32 cellular contexts compared by ENCODE assay signal in the genomic region with DNA sequence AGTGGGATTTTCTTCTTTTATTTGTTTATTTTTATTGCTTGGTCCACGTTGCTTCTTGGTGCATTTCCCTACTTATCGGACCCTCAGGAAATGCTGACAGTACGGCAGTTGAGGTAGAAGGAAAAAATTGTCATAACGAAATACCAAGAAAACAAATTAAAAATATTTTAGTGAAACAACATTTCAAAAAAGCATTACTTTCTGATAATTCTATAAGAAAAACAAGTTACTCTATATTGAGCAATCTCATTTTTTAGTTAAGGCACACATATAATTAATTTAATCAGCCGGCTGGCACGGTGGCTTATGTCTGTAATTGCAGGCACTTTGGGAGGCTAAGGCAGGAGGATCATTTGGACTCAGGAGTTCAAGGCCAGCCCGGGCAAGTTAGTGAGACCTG.
DNase-seq lines count a peak whose midpoint lies in the region; ATAC-seq, FAIRE-seq and TF ChIP-seq lines count a peak whose summit lies in the region.
"Had no signal": no experiment of that assay in that cellular context is flagged by ENCODE, and none has a peak within 500 bp of the region (broad histone marks: within the 10 kb centered on the region; RNA-seq: fewer than 3 reads in every experiment).

No MANE protein-coding gene starts in this region.

- TF ChIP-seq CTCF in A549 (IDR thresholded peaks at IDR 0.05) (no peak), Loucy (conservative IDR thresholded peaks at IDR 0.05; ENCODE audit: low read length) (peak; percentile 16; the same call in 1 of the 2 replicates), uterus (IDR thresholded peaks at IDR 0.05) (no peak)

- no peak for TF ChIP-seq RAD21 in A549 (conservative IDR thresholded peaks at IDR 0.05 in 1 of 2, IDR thresholded peaks at IDR 0.05 in 1 of 2)

- ATAC-seq in A549 (no peak), right cardiac atrium (no peak)
- ATAC-seq: CD8-positive, alpha-beta T cell had no signal

- H3K9me3 ChIP-seq in A549 = no peaks in the 10 kb centered on the region
- no peaks in the 10 kb centered on the region for H3K9me3 ChIP-seq in Loucy (ENCODE audit: insufficient read depth, low read depth, low read length)
- H3K9me3 ChIP-seq in uterus = no peaks in the 10 kb centered on the region
- no peaks in the 10 kb centered on the region for H3K9me3 ChIP-seq in right cardiac atrium (ENCODE audit: control insufficient read depth, low read length)
- H3K9me3 ChIP-seq: BE2C, BLaER1, Caco-2 had no signal

- no peak for FAIRE-seq in A549 (lab: Jason Lieb, UNC)
- FAIRE-seq: A204.1, D721Med had no signal

- H3K4me1 ChIP-seq in A549 (no peaks in the 10 kb centered on the region), Loucy (ENCODE audit: insufficient read depth, low read length, poor library complexity, severe bottlenecking) (peaks cover 24% of the 10 kb centered on the region), uterus (peaks cover 0 to 5% of the 10 kb centered on the region in 2 donors), right cardiac atrium (ENCODE audit: control insufficient read depth, insufficient read depth, low read length) (no peaks in the 10 kb centered on the region)
- H3K4me1 ChIP-seq: BE2C; BLaER1; BLaER1 treated with 17β-estradiol and CSF1 and Interleukin-3, amounts not matched to agents 10 nM and 100 nM; Caco-2 had no signal

- no peaks in the 10 kb centered on the region for H4K20me1 ChIP-seq in Loucy (ENCODE audit: insufficient read depth, low read length, poor library complexity, severe bottlenecking)
- H4K20me1 ChIP-seq: BLaER1; BLaER1 treated with 17β-estradiol and CSF1 and Interleukin-3, amounts not matched to agents 10 nM and 100 nM had no signal

- H2AFZ ChIP-seq in Loucy (ENCODE audit: low read length) = no peak overlapping the region

- no peaks in the 10 kb centered on the region for H3K9me2 ChIP-seq in Loucy (replicated peaks; ENCODE audit: low read depth, low read length)

- H3K4me2 ChIP-seq in A549 (no peak overlapping the region), Loucy (ENCODE audit: low read depth, low read length, poor library complexity, severe bottlenecking) (no peak overlapping the region)
- H3K4me2 ChIP-seq: BLaER1; BLaER1 treated with 17β-estradiol and CSF1 and Interleukin-3, amounts not matched to agents 10 nM and 100 nM had no signal

- DNase-seq in A549 (ENCODE audit: low read depth in 1 of 2, low spot score in 1 of 2) (no peak), uterus (no peak), right cardiac atrium (no peak), NCI-H446 (lab: John Stamatoyannopoulos, UW) (no peak)
- no peak for DNase-seq in stimulated activated CD8-positive, alpha-beta memory T cell treated with anti-CD3 and anti-CD28 coated beads, Interleukin-4, amount 100 ng/mL, for 48 hours
- DNase-seq: 8988T; ACHN; AML-193; BE2C; C1 segment of cervical spinal cord; Caco-2; Calu3; CD4-positive, alpha-beta memory T cell; CD4-positive, alpha-beta T cell; CD4-positive, CD25-positive, alpha-beta regulatory T cell; CD8-positive, alpha-beta memory T cell; CD8-positive, alpha-beta T cell; COR-L47; DMS 273 treated with DMSO at 0.1 percent for 48 hours; DMS153; DMS53; DMS79; DMS79 treated with DMSO at 0.1 percent for 48 hours; DND-41; EL had no signal

- no peaks in the 10 kb centered on the region for H3K79me2 ChIP-seq in Loucy (ENCODE audit: insufficient read depth, low read length)

- no peaks in the 10 kb centered on the region for H3K36me3 ChIP-seq in Loucy (ENCODE audit: insufficient read depth, low read length)
- H3K36me3 ChIP-seq in uterus = no peaks in the 10 kb centered on the region
- H3K36me3 ChIP-seq: BE2C; BLaER1; BLaER1 treated with 17β-estradiol and CSF1 and Interleukin-3, amounts not matched to agents 10 nM and 100 nM had no signal

- TF ChIP-seq EP300 in A549 (IDR thresholded peaks at IDR 0.05) = no peak

- POLR2A ChIA-PET in A549 (lab: Yijun Ruan, JAX) = no interaction called here

- CTCF ChIA-PET in A549 (lab: Yijun Ruan, JAX) = no interaction called here

- H3K27me3 ChIP-seq in Loucy (ENCODE audit: insufficient read depth, low read length, poor library complexity, severe bottlenecking) = no peaks in the 10 kb centered on the region
- H3K27me3 ChIP-seq in uterus = no peaks in the 10 kb centered on the region
- no peaks in the 10 kb centered on the region for H3K27me3 ChIP-seq in right cardiac atrium (ENCODE audit: control insufficient read depth, insufficient read depth)
- H3K27me3 ChIP-seq: BE2C; BLaER1; BLaER1 treated with 17β-estradiol and CSF1 and Interleukin-3, amounts not matched to agents 10 nM and 100 nM had no signal

- 3% methylated on average over 7 of the region's 7 CpGs for WGBS in A549 (ENCODE audit: missing lambda C conversion rate)
- WGBS in right cardiac atrium = 79% methylated on average over 7 of the region's 7 CpGs

- H3K9ac ChIP-seq in Loucy (ENCODE audit: low read depth, low read length, poor library complexity, severe bottlenecking) = no peak overlapping the region
- H3K9ac ChIP-seq: BLaER1; BLaER1 treated with 17β-estradiol and CSF1 and Interleukin-3, amounts not matched to agents 10 nM and 100 nM had no signal

- TF ChIP-seq POLR2A in A549 (IDR thresholded peaks at IDR 0.05; ENCODE audit: low read length) = no peak
- no peak for TF ChIP-seq POLR2A in uterus (IDR thresholded peaks at IDR 0.05)

- no peaks in the 10 kb centered on the region for H3F3A ChIP-seq in Loucy (ENCODE audit: low read depth)

- H3K4me3 ChIP-seq in A549 (no peak overlapping the region), Loucy (ENCODE audit: low read length, poor library complexity, severe bottlenecking) (no peak overlapping the region), uterus (no peak overlapping the region), right cardiac atrium (ENCODE audit: low read length) (no peak overlapping the region)
- H3K4me3 ChIP-seq: BLaER1; BLaER1 treated with 17β-estradiol and CSF1 and Interleukin-3, amounts not matched to agents 10 nM and 100 nM had no signal

- intact Hi-C loops in uterus (cut with DNase I; ENCODE audit: low total_unique reads) (no loop called here), right cardiac atrium (cut with DNase I) (no loop called here)

- H3K27ac ChIP-seq in A549 (no peak overlapping the region), uterus (peak overlapping the region; percentile 79 to 94), right cardiac atrium (ENCODE audit: low read length) (no peak overlapping the region)
- H3K27ac ChIP-seq: 22Rv1; BLaER1; BLaER1 treated with 17β-estradiol and CSF1 and Interleukin-3, amounts not matched to agents 10 nM and 100 nM; C4-2B had no signal

TF ChIP-seq in A549, 52 proteins besides CTCF, POLR2A, EP300 and RAD21:
- TF ChIP-seq FOSL2 (IDR thresholded peaks at IDR 0.05) (no peak), FOSL2 (CRISPR knock-in tag; IDR thresholded peaks at IDR 0.05) (no peak), RNF2 (IDR thresholded peaks at IDR 0.05; ENCODE audit: borderline replicate concordance, low read depth) (peak; percentile 91)

Comparison
In these comparisons a context has a peak if more than half of its experiments do, and no peak if none do; other contexts are left out.
1. H3K27ac ChIP-seq: peak in uterus (2 of 2); none in A549 (0 of 2) and right cardiac atrium (single experiment).